1 cellular context compared by ENCODE assay signal in genomic region chr3:123201557-123202427, GRCh38.
TF ChIP-seq lines count a peak whose summit lies in the region.

Gene SEC22A (plus strand): TSS chr3:123201943. CDS start chr3:123209218, 7,275 bp downstream.

TF ChIP-seq in HepG2, 621 proteins besides CTCF, POLR2A, EP300 and RAD21 (continued from another document and continues in another):
- TF ChIP-seq ELK4 (CRISPR knock-in tag; IDR thresholded peaks at IDR 0.05; ENCODE audit: borderline replicate concordance) (no peak), ELF4 (CRISPR knock-in tag; IDR thresholded peaks at IDR 0.05; ENCODE audit: borderline replicate concordance) (no peak), IKZF5 (CRISPR knock-in tag; IDR thresholded peaks at IDR 0.05) (no peak; the same call in 1 of the 2 replicates), EED (CRISPR knock-in tag; IDR thresholded peaks at IDR 0.05) (no peak), ZBTB40 (IDR thresholded peaks at IDR 0.05) (no peak), ZBTB40 (CRISPR knock-in tag; IDR thresholded peaks at IDR 0.05) (no peak; the same call in 1 of the 2 replicates), ZNF549 (CRISPR knock-in tag; IDR thresholded peaks at IDR 0.05) (no peak), ATRX (CRISPR knock-in tag; IDR thresholded peaks at IDR 0.05; ENCODE audit: borderline replicate concordance) (no peak), ZNF281 (CRISPR knock-in tag; IDR thresholded peaks at IDR 0.05; ENCODE audit: borderline replicate concordance) (peak; percentile 23; the same call in 1 of the 2 replicates), ETS1 (CRISPR knock-in tag; IDR thresholded peaks at IDR 0.05) (no peak), SMAD3 (CRISPR knock-in tag; IDR thresholded peaks at IDR 0.05) (no peak), PHF8 (CRISPR knock-in tag; IDR thresholded peaks at IDR 0.05) (peak; percentile 90), ZNF335 (CRISPR knock-in tag; IDR thresholded peaks at IDR 0.05) (0 out of 2 replicates have a peak, but pooled peaks have one; percentile 54), DR1 (CRISPR knock-in tag; IDR thresholded peaks at IDR 0.05) (no peak; the same call in 1 of the 2 replicates), ZNF598 (CRISPR knock-in tag; IDR thresholded peaks at IDR 0.05; ENCODE audit: borderline replicate concordance) (no peak), ZNF20 (CRISPR knock-in tag; IDR thresholded peaks at IDR 0.05) (no peak), THAP7 (CRISPR knock-in tag; IDR thresholded peaks at IDR 0.05) (peak; percentile 55; the same call in 1 of the 2 replicates), ZC3H4 (CRISPR knock-in tag; IDR thresholded peaks at IDR 0.05; ENCODE audit: borderline replicate concordance) (no peak), JUN (CRISPR knock-in tag; IDR thresholded peaks at IDR 0.05) (0 out of 2 replicates have a peak, but pooled peaks have one; percentile 23), ZNF501 (CRISPR knock-in tag; IDR thresholded peaks at IDR 0.05) (peak; percentile 49; the same call in 1 of the 2 replicates), ZNF615 (CRISPR knock-in tag; IDR thresholded peaks at IDR 0.05; ENCODE audit: borderline replicate concordance) (peak; percentile 65; the same call in 1 of the 2 replicates), SRF (IDR thresholded peaks at IDR 0.05; ENCODE audit: low read depth, low read length) (no peak), ZNF614 (CRISPR knock-in tag; IDR thresholded peaks at IDR 0.05; ENCODE audit: borderline replicate concordance) (no peak), MED13 (CRISPR knock-in tag; IDR thresholded peaks at IDR 0.05) (no peak), ZNF256 (CRISPR knock-in tag; conservative IDR thresholded peaks at IDR 0.05) (no peak), ZNF724P (CRISPR knock-in tag; IDR thresholded peaks at IDR 0.05; ENCODE audit: borderline replicate concordance) (peak; percentile 67; the same call in 1 of the 2 replicates), SKIL (CRISPR knock-in tag; IDR thresholded peaks at IDR 0.05; ENCODE audit: borderline replicate concordance) (no peak), IKZF4 (CRISPR knock-in tag; IDR thresholded peaks at IDR 0.05; ENCODE audit: borderline replicate concordance, low read depth, not compliant biosample characterization) (no peak), RBM22 (optimal IDR thresholded peaks at IDR 0.05; ENCODE audit: low read length) (no peak), ZNF235 (CRISPR knock-in tag; IDR thresholded peaks at IDR 0.05; ENCODE audit: borderline replicate concordance) (no peak), NFKB2 (CRISPR knock-in tag; IDR thresholded peaks at IDR 0.05; ENCODE audit: borderline replicate concordance) (peak; percentile 78; the same call in 1 of the 2 replicates), ZNF576 (CRISPR knock-in tag; IDR thresholded peaks at IDR 0.05) (no peak), HINFP (CRISPR knock-in tag; IDR thresholded peaks at IDR 0.05; ENCODE audit: low read depth) (no peak), PREB (CRISPR knock-in tag; IDR thresholded peaks at IDR 0.05) (no peak), CENPX (CRISPR knock-in tag; IDR thresholded peaks at IDR 0.05) (no peak), MAFF (IDR thresholded peaks at IDR 0.05; ENCODE audit: low read depth, low read length) (no peak), ZNF83 (CRISPR knock-in tag; IDR thresholded peaks at IDR 0.05; ENCODE audit: borderline replicate concordance) (no peak), ZBTB20 (CRISPR knock-in tag; IDR thresholded peaks at IDR 0.05; ENCODE audit: borderline replicate concordance, low read depth) (peak; percentile 22; the same call in 1 of the 2 replicates)
